ENCODE assay signal across 16 cellular contexts in the genomic region with DNA sequence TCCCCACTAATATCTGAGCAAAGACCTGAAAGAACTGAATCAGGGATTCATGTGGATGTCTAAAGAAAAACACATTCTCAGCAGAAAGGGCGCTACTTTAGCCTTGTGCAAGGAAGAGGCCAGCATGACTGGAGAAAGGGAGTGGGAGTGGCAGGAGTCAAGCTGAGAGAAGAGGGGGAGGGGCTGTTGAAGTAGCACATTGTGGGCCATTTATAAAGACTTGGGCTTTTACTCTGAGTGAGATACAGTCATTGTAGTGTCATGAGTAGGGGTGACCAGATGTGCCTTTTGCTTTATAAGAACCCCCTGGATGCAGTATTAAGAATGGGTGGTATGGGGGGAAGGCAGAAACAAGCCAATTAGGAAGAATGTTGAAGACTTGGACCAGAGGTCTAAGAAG.
DNase-seq lines count a peak whose midpoint lies in the region; ATAC-seq and TF ChIP-seq lines count a peak whose summit lies in the region.
"Had no signal": no experiment of that assay in that cellular context is flagged by ENCODE, and none has a peak within 500 bp of the region (broad histone marks: within the 10 kb centered on the region; RNA-seq: fewer than 3 reads in every experiment).

No MANE protein-coding gene starts in this region.

- CTCF ChIA-PET in A673 (lab: Charles Lee) = no interaction called here

- H3K27ac ChIP-seq in A673 (ENCODE audit: low read depth, low read length, poor library complexity, severe bottlenecking) = no peak overlapping the region
- H3K27ac ChIP-seq in mesendoderm (ENCODE audit: low read depth, low read length) = no peak overlapping the region
- no peak overlapping the region for H3K27ac ChIP-seq in adrenal gland
- H3K27ac ChIP-seq: BLaER1 treated with 17β-estradiol and CSF1 and Interleukin-3, amounts not matched to agents 10 nM and 100 nM had no signal

- H3K9ac ChIP-seq in mesendoderm (ENCODE audit: low read length) = no peak overlapping the region
- H3K9ac ChIP-seq: BLaER1 treated with 17β-estradiol and CSF1 and Interleukin-3, amounts not matched to agents 10 nM and 100 nM had no signal

- H2BK120ac ChIP-seq in mesendoderm (ENCODE audit: low read depth, low read length) = no peak overlapping the region

- peak; percentile 34 for DNase-seq in A673 (ENCODE audit: low spot score)
- peak; percentile 10 for DNase-seq in M059J (ENCODE audit: low read depth)
- peak; percentile 15 for DNase-seq in choroid plexus epithelial cell (ENCODE audit: low read depth)
- peak; percentile 43 for DNase-seq in mesendoderm
- DNase-seq in DMS79 (lab: John Stamatoyannopoulos, UW) = no peak
- DNase-seq in Right ventricle myocardium superior = no peak
- DNase-seq in adrenal gland = no peak
- DNase-seq: MV-4-11, NCI-H1417, NCI-H187 treated with DMSO at 0.1 percent for 48 hours, NCI-H2171, NCI-H446, NCI-H69 had no signal

- no TSS peak for BruUV-seq in A673 (replicated peaks; lab: Mats Ljungman, UMichigan)

- H3K4me3 ChIP-seq in A673 (ENCODE audit: low read depth, low read length, poor library complexity, severe bottlenecking) = no peak overlapping the region
- H3K4me3 ChIP-seq in choroid plexus epithelial cell (ENCODE audit: low read depth, low read length) = no peak overlapping the region
- no peak overlapping the region for H3K4me3 ChIP-seq in mesendoderm (ENCODE audit: low read length)
- no peak overlapping the region for H3K4me3 ChIP-seq in adrenal gland
- H3K4me3 ChIP-seq: BLaER1 treated with 17β-estradiol and CSF1 and Interleukin-3, amounts not matched to agents 10 nM and 100 nM had no signal

- no peak overlapping the region for H3K4me2 ChIP-seq in mesendoderm (ENCODE audit: low read length)
- H3K4me2 ChIP-seq: BLaER1 treated with 17β-estradiol and CSF1 and Interleukin-3, amounts not matched to agents 10 nM and 100 nM had no signal

- H3K27me3 ChIP-seq in A673 (replicated peaks; ENCODE audit: insufficient read depth, low read depth, low read length, poor library complexity) (peaks cover 4% of the 10 kb centered on the region), mesendoderm (ENCODE audit: insufficient read depth, low read length, poor library complexity) (no peaks in the 10 kb centered on the region), adrenal gland (no peaks in the 10 kb centered on the region)
- H3K27me3 ChIP-seq: BLaER1 treated with 17β-estradiol and CSF1 and Interleukin-3, amounts not matched to agents 10 nM and 100 nM had no signal

- H2AK5ac ChIP-seq in mesendoderm (ENCODE audit: low read length) = no peak overlapping the region

- H3K56ac ChIP-seq in mesendoderm (ENCODE audit: low read length) = no peak overlapping the region

- H3K4me1 ChIP-seq in A673 (ENCODE audit: insufficient read depth, low read length, poor library complexity, severe bottlenecking) (peaks cover 4% of the 10 kb centered on the region), mesendoderm (ENCODE audit: control insufficient read depth, low read depth, low read length) (no peaks in the 10 kb centered on the region), adrenal gland (replicated peaks in 1 of 2) (peaks cover 0 to 3% of the 10 kb centered on the region in 2 donors)

- H2BK15ac ChIP-seq in mesendoderm (replicated peaks; ENCODE audit: low read depth) = no peak overlapping the region

- H3K23ac ChIP-seq in mesendoderm (ENCODE audit: low read length) = no peak overlapping the region

- TF ChIP-seq POLR2A in adrenal gland (IDR thresholded peaks at IDR 0.05) = no peak

- no CpG with 5 or more reads among the region's 1 CpG for WGBS in mesendoderm (ENCODE audit: extremely low coverage, insufficient coverage, low lambda C conversion rate)
- 84 to 95% (median 90%) methylated on average over 1 of the region's 1 CpG for WGBS in adrenal gland, 4 donors

- no peak overlapping the region for H3K18ac ChIP-seq in mesendoderm (ENCODE audit: low read length)

- no peaks in the 10 kb centered on the region for H3K36me3 ChIP-seq in A673 (ENCODE audit: insufficient read depth, low read length, poor library complexity, severe bottlenecking)
- no peaks in the 10 kb centered on the region for H3K36me3 ChIP-seq in mesendoderm (ENCODE audit: control insufficient read depth, insufficient read depth, low read length)
- no peaks in the 10 kb centered on the region for H3K36me3 ChIP-seq in adrenal gland (replicated peaks in 1 of 2)
- H3K36me3 ChIP-seq: BLaER1 treated with 17β-estradiol and CSF1 and Interleukin-3, amounts not matched to agents 10 nM and 100 nM had no signal

- no peak overlapping the region for H4K5ac ChIP-seq in mesendoderm (ENCODE audit: low read length)

- no peak overlapping the region for H4K8ac ChIP-seq in mesendoderm (ENCODE audit: low read depth, low read length)

- TF ChIP-seq CTCF in A673 (conservative IDR thresholded peaks at IDR 0.05; ENCODE audit: low read depth, low read length) = no peak
- no peak for TF ChIP-seq CTCF in choroid plexus epithelial cell (conservative IDR thresholded peaks at IDR 0.05; ENCODE audit: low read depth, low read length)
- no peak for TF ChIP-seq CTCF in adrenal gland (IDR thresholded peaks at IDR 0.05)

- no peak overlapping the region for H3K4ac ChIP-seq in mesendoderm (ENCODE audit: low read depth, low read length)

- POLR2A ChIA-PET in A673 (lab: Charles Lee; ENCODE audit: low non-redundant PET) = no interaction called here

- no peaks in the 10 kb centered on the region for H3K79me1 ChIP-seq in mesendoderm (ENCODE audit: low read length)

- no peaks in the 10 kb centered on the region for H3K79me2 ChIP-seq in mesendoderm (ENCODE audit: control insufficient read depth, insufficient read depth, low read length)

- intact Hi-C loops in A673 (cut with micrococcal nuclease; ENCODE audit: unreplicated experiment) = no loop called here
- intact Hi-C loops in Right ventricle myocardium superior (cut with DNase I) = no loop called here
- intact Hi-C loops in adrenal gland (cut with DNase I) = no loop called here

- H2BK5ac ChIP-seq in mesendoderm (ENCODE audit: low read length) = no peak overlapping the region

- ATAC-seq in Right ventricle myocardium superior (ENCODE audit: poor library complexity) (no peak), HG03521 (IDR thresholded peaks at IDR 0.05; ENCODE audit: unreplicated experiment) (no peak)
- ATAC-seq: Panc1 had no signal

- no peaks in the 10 kb centered on the region for H3K9me3 ChIP-seq in A673 (ENCODE audit: low read depth, low read length, poor library complexity, severe bottlenecking)
- H3K9me3 ChIP-seq in adrenal gland (replicated peaks in 1 of 3) = no peaks in the 10 kb centered on the region

Comparison
In these comparisons a context has a peak if more than half of its experiments do, and no peak if none do; other contexts are left out.
1. DNase-seq: peak in A673 (single experiment), M059J (single experiment), choroid plexus epithelial cell (single experiment) and mesendoderm (single experiment); none in DMS79 (single experiment), Right ventricle myocardium superior (single experiment) and adrenal gland (0 of 7).